Comparison of ENCODE assay signal across 2 cellular contexts in the genomic region with DNA sequence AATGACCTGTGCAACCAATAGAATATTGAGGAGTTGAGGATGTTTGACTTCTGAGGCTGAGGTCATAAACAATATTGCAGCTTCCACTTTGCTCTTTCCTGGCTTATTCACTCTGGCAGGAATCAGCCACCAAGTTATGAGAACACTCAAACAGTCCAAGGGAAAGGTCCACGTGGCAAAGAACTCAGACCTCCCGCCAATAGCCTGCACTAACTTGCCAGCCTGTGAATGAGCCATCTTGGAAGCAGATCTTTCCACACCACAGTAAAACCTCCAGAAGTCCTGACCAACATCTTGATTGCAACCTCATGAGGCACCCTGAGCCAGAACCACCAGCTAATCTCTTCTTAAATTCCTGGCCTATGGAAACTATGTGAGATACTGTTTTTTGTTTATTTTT.
TF ChIP-seq lines count a peak whose summit lies in the region.

No MANE protein-coding gene starts in this region.

TF ChIP-seq in liver, 16 proteins besides CTCF, POLR2A, EP300 and RAD21 (continued from another document):
- TF ChIP-seq, protein P1, sequence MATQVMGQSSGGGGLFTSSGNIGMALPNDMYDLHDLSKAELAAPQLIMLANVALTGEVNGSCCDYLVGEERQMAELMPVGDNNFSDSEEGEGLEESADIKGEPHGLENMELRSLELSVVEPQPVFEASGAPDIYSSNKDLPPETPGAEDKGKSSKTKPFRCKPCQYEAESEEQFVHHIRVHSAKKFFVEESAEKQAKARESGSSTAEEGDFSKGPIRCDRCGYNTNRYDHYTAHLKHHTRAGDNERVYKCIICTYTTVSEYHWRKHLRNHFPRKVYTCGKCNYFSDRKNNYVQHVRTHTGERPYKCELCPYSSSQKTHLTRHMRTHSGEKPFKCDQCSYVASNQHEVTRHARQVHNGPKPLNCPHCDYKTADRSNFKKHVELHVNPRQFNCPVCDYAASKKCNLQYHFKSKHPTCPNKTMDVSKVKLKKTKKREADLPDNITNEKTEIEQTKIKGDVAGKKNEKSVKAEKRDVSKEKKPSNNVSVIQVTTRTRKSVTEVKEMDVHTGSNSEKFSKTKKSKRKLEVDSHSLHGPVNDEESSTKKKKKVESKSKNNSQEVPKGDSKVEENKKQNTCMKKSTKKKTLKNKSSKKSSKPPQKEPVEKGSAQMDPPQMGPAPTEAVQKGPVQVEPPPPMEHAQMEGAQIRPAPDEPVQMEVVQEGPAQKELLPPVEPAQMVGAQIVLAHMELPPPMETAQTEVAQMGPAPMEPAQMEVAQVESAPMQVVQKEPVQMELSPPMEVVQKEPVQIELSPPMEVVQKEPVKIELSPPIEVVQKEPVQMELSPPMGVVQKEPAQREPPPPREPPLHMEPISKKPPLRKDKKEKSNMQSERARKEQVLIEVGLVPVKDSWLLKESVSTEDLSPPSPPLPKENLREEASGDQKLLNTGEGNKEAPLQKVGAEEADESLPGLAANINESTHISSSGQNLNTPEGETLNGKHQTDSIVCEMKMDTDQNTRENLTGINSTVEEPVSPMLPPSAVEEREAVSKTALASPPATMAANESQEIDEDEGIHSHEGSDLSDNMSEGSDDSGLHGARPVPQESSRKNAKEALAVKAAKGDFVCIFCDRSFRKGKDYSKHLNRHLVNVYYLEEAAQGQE (IDR thresholded peaks at IDR 0.05): peak; percentile 18
- TF ChIP-seq TAF1 (conservative IDR thresholded peaks at IDR 0.05): no peak
- TF ChIP-seq, protein P2, sequence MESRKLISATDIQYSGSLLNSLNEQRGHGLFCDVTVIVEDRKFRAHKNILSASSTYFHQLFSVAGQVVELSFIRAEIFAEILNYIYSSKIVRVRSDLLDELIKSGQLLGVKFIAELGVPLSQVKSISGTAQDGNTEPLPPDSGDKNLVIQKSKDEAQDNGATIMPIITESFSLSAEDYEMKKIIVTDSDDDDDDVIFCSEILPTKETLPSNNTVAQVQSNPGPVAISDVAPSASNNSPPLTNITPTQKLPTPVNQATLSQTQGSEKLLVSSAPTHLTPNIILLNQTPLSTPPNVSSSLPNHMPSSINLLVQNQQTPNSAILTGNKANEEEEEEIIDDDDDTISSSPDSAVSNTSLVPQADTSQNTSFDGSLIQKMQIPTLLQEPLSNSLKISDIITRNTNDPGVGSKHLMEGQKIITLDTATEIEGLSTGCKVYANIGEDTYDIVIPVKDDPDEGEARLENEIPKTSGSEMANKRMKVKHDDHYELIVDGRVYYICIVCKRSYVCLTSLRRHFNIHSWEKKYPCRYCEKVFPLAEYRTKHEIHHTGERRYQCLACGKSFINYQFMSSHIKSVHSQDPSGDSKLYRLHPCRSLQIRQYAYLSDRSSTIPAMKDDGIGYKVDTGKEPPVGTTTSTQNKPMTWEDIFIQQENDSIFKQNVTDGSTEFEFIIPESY (IDR thresholded peaks at IDR 0.05): no peak
- peak; percentile 22 for TF ChIP-seq NR2F2 (IDR thresholded peaks at IDR 0.05)
- no peak for TF ChIP-seq SP1 (IDR thresholded peaks at IDR 0.05)
- peak; percentile 27 to 31 for TF ChIP-seq HNF4A (conservative IDR thresholded peaks at IDR 0.05)
- no peak for TF ChIP-seq GABPA (IDR thresholded peaks at IDR 0.05 in 1 of 2, conservative IDR thresholded peaks at IDR 0.05 in 1 of 2)
- peak; percentile 27 for TF ChIP-seq YY1 (IDR thresholded peaks at IDR 0.05)
- TF ChIP-seq RXRA (IDR thresholded peaks at IDR 0.05): peak in 1 of 2 donors; percentile 19
- TF ChIP-seq, protein P3, sequence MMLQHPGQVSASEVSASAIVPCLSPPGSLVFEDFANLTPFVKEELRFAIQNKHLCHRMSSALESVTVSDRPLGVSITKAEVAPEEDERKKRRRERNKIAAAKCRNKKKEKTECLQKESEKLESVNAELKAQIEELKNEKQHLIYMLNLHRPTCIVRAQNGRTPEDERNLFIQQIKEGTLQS (IDR thresholded peaks at IDR 0.05): no peak
- TF ChIP-seq, protein P4, sequence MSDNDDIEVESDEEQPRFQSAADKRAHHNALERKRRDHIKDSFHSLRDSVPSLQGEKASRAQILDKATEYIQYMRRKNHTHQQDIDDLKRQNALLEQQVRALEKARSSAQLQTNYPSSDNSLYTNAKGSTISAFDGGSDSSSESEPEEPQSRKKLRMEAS (IDR thresholded peaks at IDR 0.05): peak; percentile 49
- TF ChIP-seq FOXA1 (IDR thresholded peaks at IDR 0.05): no peak

TF ChIP-seq in HepG2, 621 proteins besides CTCF, POLR2A, EP300 and RAD21:
- TF ChIP-seq, protein P5, sequence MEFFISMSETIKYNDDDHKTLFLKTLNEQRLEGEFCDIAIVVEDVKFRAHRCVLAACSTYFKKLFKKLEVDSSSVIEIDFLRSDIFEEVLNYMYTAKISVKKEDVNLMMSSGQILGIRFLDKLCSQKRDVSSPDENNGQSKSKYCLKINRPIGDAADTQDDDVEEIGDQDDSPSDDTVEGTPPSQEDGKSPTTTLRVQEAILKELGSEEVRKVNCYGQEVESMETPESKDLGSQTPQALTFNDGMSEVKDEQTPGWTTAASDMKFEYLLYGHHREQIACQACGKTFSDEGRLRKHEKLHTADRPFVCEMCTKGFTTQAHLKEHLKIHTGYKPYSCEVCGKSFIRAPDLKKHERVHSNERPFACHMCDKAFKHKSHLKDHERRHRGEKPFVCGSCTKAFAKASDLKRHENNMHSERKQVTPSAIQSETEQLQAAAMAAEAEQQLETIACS (CRISPR knock-in tag; IDR thresholded peaks at IDR 0.05): no peak
- no peak for TF ChIP-seq NFIC (IDR thresholded peaks at IDR 0.05; ENCODE audit: low read length)
- no peak for TF ChIP-seq ZNF878 (CRISPR knock-in tag; IDR thresholded peaks at IDR 0.05)
- TF ChIP-seq ETV5 (CRISPR knock-in tag; IDR thresholded peaks at IDR 0.05; ENCODE audit: borderline replicate concordance): no peak
- TF ChIP-seq ZBTB8A (CRISPR knock-in tag; IDR thresholded peaks at IDR 0.05; ENCODE audit: borderline replicate concordance, low read depth): no peak
- TF ChIP-seq, protein P6, sequence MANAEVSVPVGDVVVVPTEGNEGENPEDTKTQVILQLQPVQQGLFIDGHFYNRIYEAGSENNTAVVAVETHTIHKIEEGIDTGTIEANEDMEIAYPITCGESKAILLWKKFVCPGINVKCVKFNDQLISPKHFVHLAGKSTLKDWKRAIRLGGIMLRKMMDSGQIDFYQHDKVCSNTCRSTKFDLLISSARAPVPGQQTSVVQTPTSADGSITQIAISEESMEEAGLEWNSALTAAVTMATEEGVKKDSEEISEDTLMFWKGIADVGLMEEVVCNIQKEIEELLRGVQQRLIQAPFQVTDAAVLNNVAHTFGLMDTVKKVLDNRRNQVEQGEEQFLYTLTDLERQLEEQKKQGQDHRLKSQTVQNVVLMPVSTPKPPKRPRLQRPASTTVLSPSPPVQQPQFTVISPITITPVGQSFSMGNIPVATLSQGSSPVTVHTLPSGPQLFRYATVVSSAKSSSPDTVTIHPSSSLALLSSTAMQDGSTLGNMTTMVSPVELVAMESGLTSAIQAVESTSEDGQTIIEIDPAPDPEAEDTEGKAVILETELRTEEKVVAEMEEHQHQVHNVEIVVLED (CRISPR knock-in tag; IDR thresholded peaks at IDR 0.05; ENCODE audit: borderline replicate concordance): no peak
- TF ChIP-seq ADNP (CRISPR knock-in tag; IDR thresholded peaks at IDR 0.05): no peak
- TF ChIP-seq, protein P7, sequence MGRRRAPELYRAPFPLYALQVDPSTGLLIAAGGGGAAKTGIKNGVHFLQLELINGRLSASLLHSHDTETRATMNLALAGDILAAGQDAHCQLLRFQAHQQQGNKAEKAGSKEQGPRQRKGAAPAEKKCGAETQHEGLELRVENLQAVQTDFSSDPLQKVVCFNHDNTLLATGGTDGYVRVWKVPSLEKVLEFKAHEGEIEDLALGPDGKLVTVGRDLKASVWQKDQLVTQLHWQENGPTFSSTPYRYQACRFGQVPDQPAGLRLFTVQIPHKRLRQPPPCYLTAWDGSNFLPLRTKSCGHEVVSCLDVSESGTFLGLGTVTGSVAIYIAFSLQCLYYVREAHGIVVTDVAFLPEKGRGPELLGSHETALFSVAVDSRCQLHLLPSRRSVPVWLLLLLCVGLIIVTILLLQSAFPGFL (CRISPR knock-in tag; IDR thresholded peaks at IDR 0.05): no peak
- TF ChIP-seq, protein P8, sequence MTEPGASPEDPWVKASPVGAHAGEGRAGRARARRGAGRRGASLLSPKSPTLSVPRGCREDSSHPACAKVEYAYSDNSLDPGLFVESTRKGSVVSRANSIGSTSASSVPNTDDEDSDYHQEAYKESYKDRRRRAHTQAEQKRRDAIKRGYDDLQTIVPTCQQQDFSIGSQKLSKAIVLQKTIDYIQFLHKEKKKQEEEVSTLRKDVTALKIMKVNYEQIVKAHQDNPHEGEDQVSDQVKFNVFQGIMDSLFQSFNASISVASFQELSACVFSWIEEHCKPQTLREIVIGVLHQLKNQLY (CRISPR knock-in tag; IDR thresholded peaks at IDR 0.05): no peak
- TF ChIP-seq CBFB (CRISPR knock-in tag; IDR thresholded peaks at IDR 0.05): no peak
- no peak for TF ChIP-seq ZNF782 (CRISPR knock-in tag; IDR thresholded peaks at IDR 0.05; ENCODE audit: borderline replicate concordance)
- no peak for TF ChIP-seq RFX3 (CRISPR knock-in tag; IDR thresholded peaks at IDR 0.05)
- TF ChIP-seq, protein P9, sequence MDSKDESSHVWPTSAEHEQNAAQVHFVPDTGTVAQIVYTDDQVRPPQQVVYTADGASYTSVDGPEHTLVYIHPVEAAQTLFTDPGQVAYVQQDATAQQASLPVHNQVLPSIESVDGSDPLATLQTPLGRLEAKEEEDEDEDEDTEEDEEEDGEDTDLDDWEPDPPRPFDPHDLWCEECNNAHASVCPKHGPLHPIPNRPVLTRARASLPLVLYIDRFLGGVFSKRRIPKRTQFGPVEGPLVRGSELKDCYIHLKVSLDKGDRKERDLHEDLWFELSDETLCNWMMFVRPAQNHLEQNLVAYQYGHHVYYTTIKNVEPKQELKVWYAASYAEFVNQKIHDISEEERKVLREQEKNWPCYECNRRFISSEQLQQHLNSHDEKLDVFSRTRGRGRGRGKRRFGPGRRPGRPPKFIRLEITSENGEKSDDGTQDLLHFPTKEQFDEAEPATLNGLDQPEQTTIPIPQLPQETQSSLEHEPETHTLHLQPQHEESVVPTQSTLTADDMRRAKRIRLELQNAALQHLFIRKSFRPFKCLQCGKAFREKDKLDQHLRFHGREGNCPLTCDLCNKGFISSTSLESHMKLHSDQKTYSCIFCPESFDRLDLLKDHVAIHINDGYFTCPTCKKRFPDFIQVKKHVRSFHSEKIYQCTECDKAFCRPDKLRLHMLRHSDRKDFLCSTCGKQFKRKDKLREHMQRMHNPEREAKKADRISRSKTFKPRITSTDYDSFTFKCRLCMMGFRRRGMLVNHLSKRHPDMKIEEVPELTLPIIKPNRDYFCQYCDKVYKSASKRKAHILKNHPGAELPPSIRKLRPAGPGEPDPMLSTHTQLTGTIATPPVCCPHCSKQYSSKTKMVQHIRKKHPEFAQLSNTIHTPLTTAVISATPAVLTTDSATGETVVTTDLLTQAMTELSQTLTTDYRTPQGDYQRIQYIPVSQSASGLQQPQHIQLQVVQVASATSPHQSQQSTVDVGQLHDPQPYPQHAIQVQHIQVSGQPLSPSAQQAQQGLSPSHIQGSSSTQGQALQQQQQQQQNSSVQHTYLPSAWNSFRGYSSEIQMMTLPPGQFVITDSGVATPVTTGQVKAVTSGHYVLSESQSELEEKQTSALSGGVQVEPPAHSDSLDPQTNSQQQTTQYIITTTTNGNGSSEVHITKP (CRISPR knock-in tag; IDR thresholded peaks at IDR 0.05; ENCODE audit: low read depth): no peak
- TF ChIP-seq ATM (IDR thresholded peaks at IDR 0.05; ENCODE audit: borderline replicate concordance): no peak
- TF ChIP-seq, protein P10, sequence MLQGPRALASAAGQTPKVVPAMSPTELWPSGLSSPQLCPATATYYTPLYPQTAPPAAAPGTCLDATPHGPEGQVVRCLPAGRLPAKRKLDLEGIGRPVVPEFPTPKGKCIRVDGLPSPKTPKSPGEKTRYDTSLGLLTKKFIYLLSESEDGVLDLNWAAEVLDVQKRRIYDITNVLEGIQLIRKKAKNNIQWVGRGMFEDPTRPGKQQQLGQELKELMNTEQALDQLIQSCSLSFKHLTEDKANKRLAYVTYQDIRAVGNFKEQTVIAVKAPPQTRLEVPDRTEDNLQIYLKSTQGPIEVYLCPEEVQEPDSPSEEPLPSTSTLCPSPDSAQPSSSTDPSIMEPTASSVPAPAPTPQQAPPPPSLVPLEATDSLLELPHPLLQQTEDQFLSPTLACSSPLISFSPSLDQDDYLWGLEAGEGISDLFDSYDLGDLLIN (CRISPR knock-in tag; IDR thresholded peaks at IDR 0.05; ENCODE audit: borderline replicate concordance): no peak
- TF ChIP-seq ZNF501 (CRISPR knock-in tag; IDR thresholded peaks at IDR 0.05): no peak
- TF ChIP-seq ZNF780A (CRISPR knock-in tag; IDR thresholded peaks at IDR 0.05): no peak
